Comparison of ENCODE assay signal across 9 cellular contexts in the genomic region with DNA sequence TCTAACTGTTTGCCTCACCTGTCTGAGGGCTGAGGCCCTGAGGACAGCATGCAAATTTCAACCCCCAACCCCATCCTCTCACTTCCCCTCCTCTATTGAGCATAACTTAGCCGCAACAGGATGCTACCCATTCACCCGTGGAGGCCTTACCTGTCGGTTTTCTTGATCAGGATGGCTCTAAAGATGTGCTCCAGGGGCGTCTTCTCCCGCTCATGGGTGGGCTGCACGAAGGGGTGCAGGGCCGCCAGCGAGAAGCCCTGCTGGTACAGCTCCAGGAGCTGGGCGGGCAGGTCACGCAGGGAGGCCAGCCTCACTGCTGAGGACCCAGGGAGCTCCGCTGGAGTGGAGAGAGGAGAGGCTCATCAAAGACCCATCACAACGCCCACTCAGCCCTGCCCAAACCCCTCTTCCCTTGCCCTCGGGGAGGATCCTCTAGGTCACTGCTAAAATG.
DNase-seq lines count a peak whose midpoint lies in the region; ATAC-seq and TF ChIP-seq lines count a peak whose summit lies in the region.
"Had no signal": no experiment of that assay in that cellular context is flagged by ENCODE, and none has a peak within 500 bp of the region (broad histone marks: within the 10 kb centered on the region; RNA-seq: fewer than 3 reads in every experiment).

No MANE protein-coding gene starts in this region.

- H3K27ac ChIP-seq in transverse colon: no peak overlapping the region

- WGBS in transverse colon (ENCODE audit: low coverage in 1 of 2), 2 donors: 81% methylated on average over 13 of the region's 13 CpGs; no CpG with 5 or more reads in 1 of the 2 donors

- no peaks in the 10 kb centered on the region for H3K4me1 ChIP-seq in transverse colon

- H3K27me3 ChIP-seq in transverse colon: no peaks in the 10 kb centered on the region

- H3K36me3 ChIP-seq in transverse colon: no peaks in the 10 kb centered on the region

- no peak for TF ChIP-seq EP300 in transverse colon (IDR thresholded peaks at IDR 0.05; ENCODE audit: low read depth)

- DNase-seq in GM12864 (ENCODE audit: low read depth): peak; percentile 84
- no peak for DNase-seq in AG08395 (ENCODE audit: low spot score)
- DNase-seq in activated effector memory CD4-positive, alpha-beta T cell treated with Interleukin-2 at 50 U/mL for 16 hours: no peak
- DNase-seq in transverse colon: no peak
- DNase-seq in foreskin fibroblast: no peak
- DNase-seq: activated CD4-positive, alpha-beta T cell treated with anti-CD3 and anti-CD28 coated beads for 1 hour had no signal

- ATAC-seq in GM19372 (IDR thresholded peaks at IDR 0.05; ENCODE audit: low read depth, unreplicated experiment) (peak; percentile 78), HG02852 (IDR thresholded peaks at IDR 0.05; ENCODE audit: unreplicated experiment) (peak; percentile 86), HG03575 (IDR thresholded peaks at IDR 0.05; ENCODE audit: extremely low read depth, insufficient number of reproducible peaks, low FRiP score, unreplicated experiment) (peak; percentile 56)

- no peaks in the 10 kb centered on the region for H3K9me3 ChIP-seq in transverse colon

- H3K4me3 ChIP-seq in GM12864 (ENCODE audit: low read depth, low read length) (peak overlapping the region; percentile 13), transverse colon (no peak overlapping the region), foreskin fibroblast (ENCODE audit: low read depth in 1 of 2, low read length in 2 of 2) (no peak overlapping the region)

- intact Hi-C loops in transverse colon (cut with DNase I; ENCODE audit: low total_unique reads): no loop called here

- no peak for TF ChIP-seq CTCF in GM12864 (IDR thresholded peaks at IDR 0.05; ENCODE audit: low read depth, low read length, missing control alignments)
- no peak for TF ChIP-seq CTCF in transverse colon (IDR thresholded peaks at IDR 0.05)
- TF ChIP-seq CTCF in foreskin fibroblast (IDR thresholded peaks at IDR 0.05; ENCODE audit: low read depth, low read length): no peak

- in situ Hi-C loops in transverse colon (cut with MboI; ENCODE audit: low pct_ligation_motif_present in 1 of 4, low pct_unique_long_range_greater_than_20kb in 1 of 4, low sequenced_read_pairs in 3 of 4): no loop called here

- TF ChIP-seq POLR2A in transverse colon (IDR thresholded peaks at IDR 0.05): no peak
